1 cellular context compared by ENCODE assay signal in the genomic region with DNA sequence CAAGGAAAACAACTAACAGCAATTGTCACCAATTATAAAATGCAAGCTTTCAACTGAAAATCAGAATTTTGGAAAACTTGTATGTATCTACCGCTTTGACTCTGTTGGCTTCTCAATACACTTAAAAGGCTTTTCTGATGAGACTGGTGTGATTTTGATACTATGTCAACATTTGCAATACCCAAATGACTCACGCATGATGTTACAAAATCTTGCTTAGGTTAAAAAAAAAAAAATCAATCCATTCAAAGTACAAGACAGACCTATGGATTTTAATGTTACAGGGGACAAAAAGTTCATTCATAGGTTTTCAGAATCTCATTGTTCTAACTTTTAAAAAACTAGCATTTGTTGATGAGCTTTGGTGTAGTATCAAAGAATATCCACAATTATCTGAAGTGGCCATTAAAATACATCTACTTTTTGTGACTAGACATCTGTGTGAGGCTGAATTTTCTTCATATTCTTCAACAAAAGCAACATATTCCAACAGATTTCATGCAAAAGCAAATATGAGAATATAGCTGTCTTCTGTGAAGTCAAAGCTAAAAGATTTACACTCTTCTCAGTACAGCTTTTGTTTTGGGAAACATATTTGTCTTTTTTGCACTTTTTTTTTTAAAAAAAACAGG.
TF ChIP-seq lines count a peak whose summit lies in the region.

No MANE protein-coding gene starts in this region.

TF ChIP-seq in HepG2, 621 proteins besides CTCF, POLR2A, EP300 and RAD21 (continued from another document and continues in another):
- no peak for TF ChIP-seq MYPOP (CRISPR knock-in tag; IDR thresholded peaks at IDR 0.05)
- TF ChIP-seq ZNF205 (CRISPR knock-in tag; IDR thresholded peaks at IDR 0.05): no peak
- TF ChIP-seq ZNF264 (CRISPR knock-in tag; IDR thresholded peaks at IDR 0.05): no peak
- no peak for TF ChIP-seq RFX1 (IDR thresholded peaks at IDR 0.05)
- no peak for TF ChIP-seq HOXA7 (CRISPR knock-in tag; IDR thresholded peaks at IDR 0.05)
- no peak for TF ChIP-seq NRL (CRISPR knock-in tag; IDR thresholded peaks at IDR 0.05; ENCODE audit: borderline replicate concordance)
- no peak for TF ChIP-seq AHR (CRISPR knock-in tag; IDR thresholded peaks at IDR 0.05)
- TF ChIP-seq TERF1 (CRISPR knock-in tag; IDR thresholded peaks at IDR 0.05): no peak
- no peak for TF ChIP-seq ZNF10 (CRISPR knock-in tag; IDR thresholded peaks at IDR 0.05; ENCODE audit: borderline replicate concordance, low read depth)
- no peak for TF ChIP-seq PHF8 (CRISPR knock-in tag; IDR thresholded peaks at IDR 0.05)
- TF ChIP-seq ZNF558 (CRISPR knock-in tag; IDR thresholded peaks at IDR 0.05; ENCODE audit: borderline replicate concordance): no peak
- no peak for TF ChIP-seq ZBTB39 (CRISPR knock-in tag; IDR thresholded peaks at IDR 0.05)
- TF ChIP-seq BRF2 (CRISPR knock-in tag; IDR thresholded peaks at IDR 0.05): no peak
- TF ChIP-seq, protein P1, sequence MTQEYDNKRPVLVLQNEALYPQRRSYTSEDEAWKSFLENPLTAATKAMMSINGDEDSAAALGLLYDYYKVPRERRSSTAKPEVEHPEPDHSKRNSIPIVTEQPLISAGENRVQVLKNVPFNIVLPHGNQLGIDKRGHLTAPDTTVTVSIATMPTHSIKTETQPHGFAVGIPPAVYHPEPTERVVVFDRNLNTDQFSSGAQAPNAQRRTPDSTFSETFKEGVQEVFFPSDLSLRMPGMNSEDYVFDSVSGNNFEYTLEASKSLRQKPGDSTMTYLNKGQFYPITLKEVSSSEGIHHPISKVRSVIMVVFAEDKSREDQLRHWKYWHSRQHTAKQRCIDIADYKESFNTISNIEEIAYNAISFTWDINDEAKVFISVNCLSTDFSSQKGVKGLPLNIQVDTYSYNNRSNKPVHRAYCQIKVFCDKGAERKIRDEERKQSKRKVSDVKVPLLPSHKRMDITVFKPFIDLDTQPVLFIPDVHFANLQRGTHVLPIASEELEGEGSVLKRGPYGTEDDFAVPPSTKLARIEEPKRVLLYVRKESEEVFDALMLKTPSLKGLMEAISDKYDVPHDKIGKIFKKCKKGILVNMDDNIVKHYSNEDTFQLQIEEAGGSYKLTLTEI (CRISPR knock-in tag; conservative IDR thresholded peaks at IDR 0.05): no peak
- no peak for TF ChIP-seq ZNF17 (CRISPR knock-in tag; IDR thresholded peaks at IDR 0.05)
- TF ChIP-seq PHB2 (IDR thresholded peaks at IDR 0.05; ENCODE audit: partially characterized antibody): no peak
- peak; percentile 82 for TF ChIP-seq SAP130 (CRISPR knock-in tag; IDR thresholded peaks at IDR 0.05; ENCODE audit: low read depth)
- peak; percentile 77 for TF ChIP-seq ASH2L (IDR thresholded peaks at IDR 0.05; ENCODE audit: insufficient read length, low read depth, low read length)
- no peak for TF ChIP-seq KLF15 (CRISPR knock-in tag; IDR thresholded peaks at IDR 0.05; ENCODE audit: borderline replicate concordance)
- peak; percentile 27; the same call in 1 of the 2 replicates for TF ChIP-seq THAP11 (CRISPR knock-in tag; IDR thresholded peaks at IDR 0.05)
- TF ChIP-seq SRSF1 (optimal IDR thresholded peaks at IDR 0.05; ENCODE audit: low read depth, low read length): no peak
- TF ChIP-seq, protein P2, sequence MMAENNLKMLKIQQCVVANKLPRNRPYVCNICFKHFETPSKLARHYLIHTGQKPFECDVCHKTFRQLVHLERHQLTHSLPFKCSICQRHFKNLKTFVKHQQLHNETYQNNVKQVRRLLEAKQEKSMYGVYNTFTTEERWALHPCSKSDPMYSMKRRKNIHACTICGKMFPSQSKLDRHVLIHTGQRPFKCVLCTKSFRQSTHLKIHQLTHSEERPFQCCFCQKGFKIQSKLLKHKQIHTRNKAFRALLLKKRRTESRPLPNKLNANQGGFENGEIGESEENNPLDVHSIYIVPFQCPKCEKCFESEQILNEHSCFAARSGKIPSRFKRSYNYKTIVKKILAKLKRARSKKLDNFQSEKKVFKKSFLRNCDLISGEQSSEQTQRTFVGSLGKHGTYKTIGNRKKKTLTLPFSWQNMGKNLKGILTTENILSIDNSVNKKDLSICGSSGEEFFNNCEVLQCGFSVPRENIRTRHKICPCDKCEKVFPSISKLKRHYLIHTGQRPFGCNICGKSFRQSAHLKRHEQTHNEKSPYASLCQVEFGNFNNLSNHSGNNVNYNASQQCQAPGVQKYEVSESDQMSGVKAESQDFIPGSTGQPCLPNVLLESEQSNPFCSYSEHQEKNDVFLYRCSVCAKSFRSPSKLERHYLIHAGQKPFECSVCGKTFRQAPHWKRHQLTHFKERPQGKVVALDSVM (CRISPR knock-in tag; IDR thresholded peaks at IDR 0.05): no peak
- TF ChIP-seq SMAD3 (CRISPR knock-in tag; IDR thresholded peaks at IDR 0.05): peak; percentile 86
- no peak for TF ChIP-seq FIP1L1 (IDR thresholded peaks at IDR 0.05; ENCODE audit: borderline replicate concordance, insufficient read depth, low read depth, low read length)
- no peak for TF ChIP-seq ZBTB8A (CRISPR knock-in tag; IDR thresholded peaks at IDR 0.05; ENCODE audit: borderline replicate concordance, low read depth)
- no peak for TF ChIP-seq NBN (conservative IDR thresholded peaks at IDR 0.05)
- TF ChIP-seq CHD4 (IDR thresholded peaks at IDR 0.05; ENCODE audit: borderline replicate concordance, low read length): 0 out of 2 replicates have a peak, but pooled peaks have one; percentile 72
- TF ChIP-seq ZNF260 (CRISPR knock-in tag; IDR thresholded peaks at IDR 0.05; ENCODE audit: borderline replicate concordance, low read depth): no peak
- TF ChIP-seq ZC3H4 (CRISPR knock-in tag; IDR thresholded peaks at IDR 0.05; ENCODE audit: borderline replicate concordance): no peak
- no peak for TF ChIP-seq PCBP1 (IDR thresholded peaks at IDR 0.05; ENCODE audit: borderline replicate concordance, low read depth, low read length)
- TF ChIP-seq, protein P3, sequence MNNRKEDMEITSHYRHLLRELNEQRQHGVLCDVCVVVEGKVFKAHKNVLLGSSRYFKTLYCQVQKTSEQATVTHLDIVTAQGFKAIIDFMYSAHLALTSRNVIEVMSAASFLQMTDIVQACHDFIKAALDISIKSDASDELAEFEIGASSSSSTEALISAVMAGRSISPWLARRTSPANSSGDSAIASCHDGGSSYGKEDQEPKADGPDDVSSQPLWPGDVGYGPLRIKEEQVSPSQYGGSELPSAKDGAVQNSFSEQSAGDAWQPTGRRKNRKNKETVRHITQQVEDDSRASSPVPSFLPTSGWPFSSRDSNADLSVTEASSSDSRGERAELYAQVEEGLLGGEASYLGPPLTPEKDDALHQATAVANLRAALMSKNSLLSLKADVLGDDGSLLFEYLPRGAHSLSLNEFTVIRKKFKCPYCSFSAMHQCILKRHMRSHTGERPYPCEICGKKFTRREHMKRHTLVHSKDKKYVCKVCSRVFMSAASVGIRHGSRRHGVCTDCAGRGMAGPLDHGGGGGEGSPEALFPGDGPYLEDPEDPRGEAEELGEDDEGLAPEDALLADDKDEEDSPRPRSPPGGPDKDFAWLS (CRISPR knock-in tag; IDR thresholded peaks at IDR 0.05; ENCODE audit: borderline replicate concordance): no peak
- no peak for TF ChIP-seq NFE2L1 (CRISPR knock-in tag; IDR thresholded peaks at IDR 0.05; ENCODE audit: borderline replicate concordance)
- TF ChIP-seq POGZ (CRISPR knock-in tag; IDR thresholded peaks at IDR 0.05): peak; percentile 39
- no peak for TF ChIP-seq HBP1 (CRISPR knock-in tag; IDR thresholded peaks at IDR 0.05; ENCODE audit: low read depth)
- no peak for TF ChIP-seq ZEB1 (IDR thresholded peaks at IDR 0.05; ENCODE audit: insufficient replicate concordance, low read depth)
- no peak for TF ChIP-seq ARNT2 (CRISPR knock-in tag; IDR thresholded peaks at IDR 0.05; ENCODE audit: low read depth)
- TF ChIP-seq KLF16 (CRISPR knock-in tag; IDR thresholded peaks at IDR 0.05): 0 out of 4 replicates have a peak, but pooled peaks of 1 of the 2 experiments have one; percentile 44
- TF ChIP-seq AFF4 (CRISPR knock-in tag; IDR thresholded peaks at IDR 0.05): no peak
- TF ChIP-seq MATR3 (CRISPR knock-in tag; IDR thresholded peaks at IDR 0.05): no peak
- TF ChIP-seq PTBP1 (IDR thresholded peaks at IDR 0.05; ENCODE audit: low read depth, low read length, poor library complexity, severe bottlenecking): no peak
- peak; percentile 91 for TF ChIP-seq SOX5 (CRISPR knock-in tag; IDR thresholded peaks at IDR 0.05; ENCODE audit: borderline replicate concordance)
- TF ChIP-seq MED8 (CRISPR knock-in tag; IDR thresholded peaks at IDR 0.05; ENCODE audit: insufficient replicate concordance): no peak
- TF ChIP-seq ZNF468 (CRISPR knock-in tag; IDR thresholded peaks at IDR 0.05): no peak
- TF ChIP-seq GTF3A (CRISPR knock-in tag; conservative IDR thresholded peaks at IDR 0.05): no peak
- TF ChIP-seq FOXM1 (CRISPR knock-in tag; IDR thresholded peaks at IDR 0.05): no peak
- peak; percentile 68; the same call in 1 of the 2 replicates for TF ChIP-seq EHMT2 (IDR thresholded peaks at IDR 0.05; ENCODE audit: borderline replicate concordance, low read depth, low read length)
- TF ChIP-seq JUN (CRISPR knock-in tag; IDR thresholded peaks at IDR 0.05): peak; percentile 79; the same call in 1 of the 2 replicates
